In the genomic region with DNA sequence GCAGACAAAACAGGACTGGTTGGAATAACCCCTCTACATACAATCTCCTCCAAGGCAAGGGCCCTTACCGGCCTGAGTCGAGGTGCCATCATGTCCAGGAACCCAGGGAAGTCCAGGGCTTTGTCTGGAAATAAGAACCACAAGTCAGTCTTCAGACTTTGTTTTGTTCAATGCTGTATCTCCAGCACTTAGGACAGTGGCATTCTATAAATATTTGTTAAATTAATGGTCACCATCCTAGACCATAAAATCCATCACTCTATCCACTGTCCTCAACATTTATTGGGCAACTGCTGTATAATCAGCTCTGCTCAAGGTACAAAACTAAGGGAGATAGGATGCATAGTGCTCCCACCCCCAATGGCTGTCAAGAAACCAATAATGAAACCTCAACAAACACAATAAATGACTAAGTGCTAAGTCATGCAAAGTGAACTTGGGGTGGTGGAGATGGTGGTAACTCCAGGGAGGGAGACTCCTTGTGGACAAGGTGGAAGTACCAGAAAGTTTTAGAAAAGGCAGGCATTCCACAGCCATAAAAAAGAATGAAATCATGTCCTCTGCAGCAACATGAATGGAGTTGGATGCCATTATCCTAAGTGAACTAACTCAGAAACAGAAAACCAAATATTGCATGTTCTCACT, we compare ENCODE assay signal across 8 cellular contexts. TPM values are rescaled to one million over a fixed set of nuclear protein-coding genes. Genes with fewer than 3 reads are reported as not detected.
DNase-seq lines count a peak whose midpoint lies in the region; ATAC-seq and TF ChIP-seq lines count a peak whose summit lies in the region.

No MANE protein-coding gene starts in this region.

- peaks cover 0 to 71% (median 0%) of the 10 kb centered on the region in 3 donors for H3K36me3 ChIP-seq in esophagus squamous epithelium

- H3K4me1 ChIP-seq in esophagus squamous epithelium = peaks cover 9 to 19% (median 9%) of the 10 kb centered on the region in 3 donors

- intact Hi-C loops in left cardiac atrium (cut with DNase I) (no loop called here), esophagus squamous epithelium (cut with DNase I) (no loop called here)

- peak; percentile 84 for DNase-seq in Daoy (ENCODE audit: low read depth)
- DNase-seq in HS-5 (ENCODE audit: low read depth) = peak; percentile 60
- DNase-seq in astrocyte of the hippocampus (ENCODE audit: low read depth, low spot score) = peak; percentile 83
- DNase-seq in NCI-H128 (lab: John Stamatoyannopoulos, UW; ENCODE audit: unreplicated experiment) = no peak
- no peak for DNase-seq in left cardiac atrium
- no peak for DNase-seq in esophagus squamous epithelium (lab: John Stamatoyannopoulos, UW)
- DNase-seq in NCI-H2196 (lab: John Stamatoyannopoulos, UW; ENCODE audit: unreplicated experiment) = no peak

- H3K4me3 ChIP-seq in esophagus squamous epithelium = no peak overlapping the region

- TF ChIP-seq POLR2A in esophagus squamous epithelium (IDR thresholded peaks at IDR 0.05) = no peak

- peak in 3 of 6 experiments; percentile 4 to 29 (median 9) for TF ChIP-seq CTCF in esophagus squamous epithelium (IDR thresholded peaks at IDR 0.05)

- H3K9me3 ChIP-seq in esophagus squamous epithelium = no peaks in the 10 kb centered on the region

- 91% methylated on average over 2 of the region's 2 CpGs; no CpG with 5 or more reads in 1 of the 2 donors for WGBS in esophagus squamous epithelium, 2 donors

- no peaks in the 10 kb centered on the region for H3K27me3 ChIP-seq in esophagus squamous epithelium

- ATAC-seq in GM19467 (IDR thresholded peaks at IDR 0.05; ENCODE audit: unreplicated experiment) (peak; percentile 46), left cardiac atrium (no peak)

- H3K27ac ChIP-seq in esophagus squamous epithelium = no peak overlapping the region

RNA-seq across cellular contexts. Expression of gene RELL2, which starts 5.0 kb away (rescaled TPM):
- total RNA-seq in Daoy (2014; rRNA removed; shearing (Covaris generic)) = 2.6 and 3.4 TPM in 2 replicates
- total RNA-seq in left cardiac atrium = 1 to 10 TPM; 1.4 to 1.6 TPM
- 10 to 100 TPM in 1 of 4 donors, 1 to 10 TPM in 3; 4.3 to 10.4 (median 6.4) TPM for total RNA-seq in esophagus squamous epithelium

RNA-seq across cellular contexts. Expression of gene HDAC3, which starts 5.1 kb away (rescaled TPM):
- total RNA-seq in Daoy (2014; rRNA removed; shearing (Covaris generic)) = 62.0 and 62.6 TPM in 2 replicates
- total RNA-seq in left cardiac atrium = 10 to 100 TPM; 21.1 to 29.8 TPM
- total RNA-seq in esophagus squamous epithelium = 10 to 100 TPM; 33.0 to 60.8 (median 40.4) TPM

RNA-seq across cellular contexts. Expression of gene FCHSD1, which starts 9.5 kb away (rescaled TPM):
- 7.5 and 13.2 TPM in 2 replicates for total RNA-seq in Daoy (2014; rRNA removed; shearing (Covaris generic))
- total RNA-seq in left cardiac atrium (1 to 10 TPM; 6.1 to 7.3 TPM), esophagus squamous epithelium (10 to 100 TPM in 2 of 4 donors, 1 to 10 TPM in 2; 6.0 to 27.7 (median 10.4) TPM)

RNA-seq across cellular contexts. Expression of gene DIAPH1, which starts 23.0 kb away (rescaled TPM):
- 40.7 and 43.5 TPM in 2 replicates for total RNA-seq in Daoy (2014; rRNA removed; shearing (Covaris generic))
- total RNA-seq in left cardiac atrium (10 to 100 TPM; 25.9 to 39.4 TPM), esophagus squamous epithelium (100 to 1,000 TPM in 3 of 4 donors, 10 to 100 TPM in 1; 63.0 to 157 (median 124) TPM)

RNA-seq across cellular contexts. Expression of gene ARAP3, which starts 40.3 kb away (rescaled TPM):
- total RNA-seq in Daoy (2014; rRNA removed; shearing (Covaris generic)) = 1.7 and 3.0 TPM in 2 replicates
- total RNA-seq in left cardiac atrium (10 to 100 TPM; 10.1 to 18.7 TPM), esophagus squamous epithelium (1 to 10 TPM; 1.1 to 5.9 (median 2.4) TPM)

Comparison
In these comparisons a context has a peak if more than half of its experiments do, and no peak if none do; other contexts are left out.
1. DNase-seq: peak in Daoy (single experiment), HS-5 (single experiment) and astrocyte of the hippocampus (single experiment); none in NCI-H128 (single experiment), left cardiac atrium (single experiment), esophagus squamous epithelium (single experiment) and NCI-H2196 (single experiment).